In genomic region chr22:35368386-35368785, GRCh38 we compare ENCODE assay signal across 24 cellular contexts.
"Had no signal": no experiment of that assay in that cellular context is flagged by ENCODE, and none has a peak within 500 bp of the region (broad histone marks: within the 10 kb centered on the region; RNA-seq: fewer than 3 reads in every experiment).

No MANE protein-coding gene starts in this region.

- H3K27ac ChIP-seq: adrenal gland, esophagus muscularis mucosa, gastroesophageal sphincter, lower lobe of right lung, neural progenitor cell, sigmoid colon had no signal

- H3K36me3 ChIP-seq: adrenal gland, esophagus muscularis mucosa, gastroesophageal sphincter, lower lobe of right lung, neural progenitor cell, sigmoid colon, upper lobe of left lung had no signal

- H3K36me3 Mint-ChIP-seq: activated naive CD8-positive, alpha-beta T cell; naive thymus-derived CD4-positive, alpha-beta T cell; neural progenitor cell had no signal

- H3K27ac Mint-ChIP-seq: activated naive CD8-positive, alpha-beta T cell; activated T-helper 2 cell treated with anti-CD3 and anti-CD28 coated beads, Interferon-gamma antibody, Interleukin-2, Interleukin-4, amounts not matched to agents 10 μg/mL and 5 μg/mL and 100 μg/mL, durations not matched to agents 14 hours and 24 hours and 36 hours; naive thymus-derived CD4-positive, alpha-beta T cell; neural progenitor cell; progenitor cell of endocrine pancreas had no signal

- H3K4me3 Mint-ChIP-seq: activated naive CD8-positive, alpha-beta T cell; activated T-cell treated with anti-CD3 and anti-CD28 coated beads, Interleukin-2, amount 50 U/mL, for 4 hours; naive thymus-derived CD4-positive, alpha-beta T cell; neural progenitor cell had no signal

- H3K9me3 Mint-ChIP-seq: activated T-cell treated with anti-CD3 and anti-CD28 coated beads, Interleukin-2, amount 50 U/mL, for 4 hours; activated T-helper 2 cell treated with anti-CD3 and anti-CD28 coated beads, Interferon-gamma antibody, Interleukin-2, Interleukin-4, amounts not matched to agents 10 μg/mL and 5 μg/mL and 100 μg/mL, durations not matched to agents 14 hours and 24 hours and 36 hours had no signal

- H3K9me3 ChIP-seq: adrenal gland, esophagus muscularis mucosa, gastroesophageal sphincter, lower lobe of right lung, sigmoid colon, upper lobe of left lung had no signal

- H3K4me3 ChIP-seq: adrenal gland, esophagus muscularis mucosa, gastroesophageal sphincter, lower lobe of right lung, neural progenitor cell, sigmoid colon, upper lobe of left lung had no signal

- DNase-seq: activated CD4-positive, alpha-beta T cell treated with anti-CD3 and anti-CD28 coated beads for 1 hour; activated CD8-positive, alpha-beta memory T cell treated with anti-CD3 and anti-CD28 coated beads for 24 hours; activated CD8-positive, alpha-beta memory T cell treated with anti-CD3 and anti-CD28 coated beads, Interleukin-2, amount 50 U/mL, for 4 hours; activated naive CD4-positive, alpha-beta T cell; activated T-cell treated with anti-CD3 and anti-CD28 coated beads, Interleukin-2, amount 50 U/mL, for 4 hours; central memory CD4-positive, alpha-beta T cell; head of caudate nucleus; islet precursor cell; lower lobe of right lung; mesendoderm; naive thymus-derived CD4-positive, alpha-beta T cell; retina; sigmoid colon; stimulated activated CD4-positive, alpha-beta T cell treated with anti-CD3 and anti-CD28 coated beads, Interleukin-2, amount 100 ng/mL, for 48 hours; stimulated activated naive CD4-positive, alpha-beta T cell treated with Interleukin-2 at 50 U/mL for 16 hours; T-helper 2 cell; upper lobe of left lung had no signal

- H3K27me3 Mint-ChIP-seq: progenitor cell of endocrine pancreas had no signal

- ATAC-seq: activated T-cell treated with anti-CD3 and anti-CD28 coated beads, Interleukin-2, amount 50 U/mL, for 4 hours; gastroesophageal sphincter; lower lobe of right lung; naive thymus-derived CD4-positive, alpha-beta T cell had no signal
